In genomic region chr1:203117611-203118575, GRCh38 we compare ENCODE assay signal across 9 cellular contexts. TPM values are rescaled to one million over a fixed set of nuclear protein-coding genes. Genes with fewer than 3 reads are reported as not detected.
A peak's percentile ranks its signal among the peaks of the same experiment; 100 is the strongest.
DNase-seq lines count a peak whose midpoint lies in the region; ATAC-seq and TF ChIP-seq lines count a peak whose summit lies in the region.
"Had no signal": no experiment of that assay in that cellular context is flagged by ENCODE, and none has a peak within 500 bp of the region (broad histone marks: within the 10 kb centered on the region; RNA-seq: fewer than 3 reads in every experiment).

No MANE protein-coding gene starts in this region.

- H3K9me3 Mint-ChIP-seq in type B pancreatic cell = no peaks in the 10 kb centered on the region
- H3K9me3 Mint-ChIP-seq: dendritic cell treated with granulocyte-macrophage colony-stimulating factor and Interleukin-4, amounts not matched to agents 40 ng/mL and 50 ng/mL, for 4 days had no signal

- H3K9me3 ChIP-seq in MM.1S (replicated peaks; ENCODE audit: insufficient read depth, low read length) (no peaks in the 10 kb centered on the region), T-helper 17 cell (ENCODE audit: control insufficient read depth, low read length, poor library complexity, severe bottlenecking) (no peaks in the 10 kb centered on the region), mucosa of descending colon (no peaks in the 10 kb centered on the region)

- 0 out of 2 replicates have a peak, but pooled peaks cover 11% of the 10 kb centered on the region for H3K27me3 ChIP-seq in MM.1S (replicated peaks; ENCODE audit: insufficient read depth, low read length)

- H3K4me3 ChIP-seq in MM.1S (ENCODE audit: low read length) (no peak overlapping the region), mucosa of descending colon (no peak overlapping the region)

- H3K27me3 Mint-ChIP-seq in T-helper 17 cell = peaks cover 73% of the 10 kb centered on the region
- H3K27me3 Mint-ChIP-seq in type B pancreatic cell = peaks cover 65% of the 10 kb centered on the region

- H3K27ac Mint-ChIP-seq in T-helper 17 cell = no peak overlapping the region
- H3K27ac Mint-ChIP-seq in type B pancreatic cell = no peak overlapping the region
- H3K27ac Mint-ChIP-seq: dendritic cell treated with granulocyte-macrophage colony-stimulating factor and Interleukin-4, amounts not matched to agents 40 ng/mL and 50 ng/mL, for 4 days had no signal

- H3K4me1 Mint-ChIP-seq in T-helper 17 cell (peaks cover 9% of the 10 kb centered on the region), type B pancreatic cell (ENCODE audit: unreplicated experiment) (no peaks in the 10 kb centered on the region)

- H3K4me2 ChIP-seq in MM.1S (ENCODE audit: low read depth, low read length) = no peak overlapping the region

- no peak overlapping the region; the same call in 1 of the 2 replicates for H2AFZ ChIP-seq in MM.1S (ENCODE audit: low read length)

- intact Hi-C loops in mucosa of descending colon (cut with DNase I, micrococcal nuclease) = loop anchor here (5.0 kb wide), 1 partner anchor 99 kb away; no protein-coding TSS in a partner anchor

- H3K4me1 ChIP-seq in MM.1S (ENCODE audit: low read length) (no peaks in the 10 kb centered on the region), mucosa of descending colon (ENCODE audit: low read depth) (no peaks in the 10 kb centered on the region)

- no peak overlapping the region for H3K9ac ChIP-seq in MM.1S (ENCODE audit: low read length)

- TF ChIP-seq CTCF in MM.1S (IDR thresholded peaks at IDR 0.05; ENCODE audit: low read length) (peak; percentile 73), mucosa of descending colon (IDR thresholded peaks at IDR 0.05) (peak; percentile 68), type B pancreatic cell (conservative IDR thresholded peaks at IDR 0.05) (peak; percentile 92)

- peaks cover 7% of the 10 kb centered on the region for H3K36me3 Mint-ChIP-seq in T-helper 17 cell (ENCODE audit: low read depth)
- H3K36me3 Mint-ChIP-seq in type B pancreatic cell = no peaks in the 10 kb centered on the region

- DNase-seq in SIG-M5 treated with dmso at 0.1 percent for 504 hours (lab: John Stamatoyannopoulos, UW; ENCODE audit: unreplicated experiment) (peak; percentile 71), SIG-M5 (lab: John Stamatoyannopoulos, UW) (no peak), MM.1S (peak; percentile 39), T-helper 17 cell (no peak), mucosa of descending colon (peak in 2 of 3 donors; percentile 74 to 79), type B pancreatic cell (ENCODE audit: extremely low spot score, unreplicated experiment) (peak; percentile 89)

- no peaks in the 10 kb centered on the region for H3F3A ChIP-seq in MM.1S (ENCODE audit: insufficient read depth, low read length)

- H3K79me2 ChIP-seq in MM.1S (ENCODE audit: low read length) = no peaks in the 10 kb centered on the region

- no peaks in the 10 kb centered on the region for H3K9me2 ChIP-seq in MM.1S (replicated peaks; ENCODE audit: insufficient read depth, low read length)

- no peaks in the 10 kb centered on the region for H4K20me1 ChIP-seq in MM.1S (ENCODE audit: insufficient read depth, low read length)

- ATAC-seq in T-helper 17 cell (no peak), esophagus mucosa (peak; percentile 60), mucosa of descending colon (peak; percentile 85), GM21529 (IDR thresholded peaks at IDR 0.05; ENCODE audit: unreplicated experiment) (no peak)

- H3K4me3 Mint-ChIP-seq in T-helper 17 cell (peak overlapping the region; percentile 31), type B pancreatic cell (no peak overlapping the region)
- H3K4me3 Mint-ChIP-seq: dendritic cell treated with granulocyte-macrophage colony-stimulating factor and Interleukin-4, amounts not matched to agents 40 ng/mL and 50 ng/mL, for 4 days had no signal

- H3K36me3 ChIP-seq in MM.1S (replicated peaks; ENCODE audit: insufficient read depth, low read length) (no peaks in the 10 kb centered on the region), mucosa of descending colon (ENCODE audit: low read depth) (no peaks in the 10 kb centered on the region)

- no peak overlapping the region for H3K27ac ChIP-seq in MM.1S (ENCODE audit: low read length)

RNA-seq across cellular contexts. Expression of gene ADORA1, which starts 9.6 kb away (rescaled TPM):
- total RNA-seq in T-helper 17 cell = under 1 TPM; 0.15 to 0.18 TPM
- 0.28 TPM for total RNA-seq in esophagus mucosa
- total RNA-seq in mucosa of descending colon = 1 to 10 TPM in 1 of 3 donors, under 1 TPM in 2; 0.53 to 1.3 (median 0.78) TPM
- 0.40 and 2.7 TPM in 2 replicates for total RNA-seq in type B pancreatic cell (ENCODE audit: low replicate concordance)

RNA-seq across cellular contexts. Expression of gene MYOG, which starts 32.1 kb away (rescaled TPM):
- total RNA-seq in T-helper 17 cell (not detected), esophagus mucosa (not detected), mucosa of descending colon (not detected), type B pancreatic cell (ENCODE audit: low replicate concordance) (2.1 TPM in 1 of 2 replicates, not detected in the other)

RNA-seq across cellular contexts. Expression of gene MYBPH, which starts 57.7 kb away (rescaled TPM):
- total RNA-seq in T-helper 17 cell (not detected), esophagus mucosa (not detected), mucosa of descending colon (not detected), type B pancreatic cell (ENCODE audit: low replicate concordance) (1.6 TPM in 1 of 2 replicates, not detected in the other)

Comparison
In these comparisons a context has a peak if more than half of its experiments do, and no peak if none do; other contexts are left out.
1. DNase-seq: peak in SIG-M5 treated with dmso at 0.1 percent for 504 hours (single experiment), MM.1S (single experiment), mucosa of descending colon (2 of 3) and type B pancreatic cell (single experiment); none in SIG-M5 (single experiment) and T-helper 17 cell (0 of 3).
2. ATAC-seq: peak in esophagus mucosa (single experiment) and mucosa of descending colon (single experiment); none in T-helper 17 cell (single experiment) and GM21529 (single experiment).
3. Peak in every context shown above with its lines, with median percentiles within 50 percentile points of each other: CTCF ChIP-seq.